Comparison of ENCODE assay signal across 17 cellular contexts in genomic region chr16:76854234-76854633, GRCh38.
DNase-seq lines count a peak whose midpoint lies in the region; ATAC-seq and TF ChIP-seq lines count a peak whose summit lies in the region.
"Had no signal": no experiment of that assay in that cellular context is flagged by ENCODE, and none has a peak within 500 bp of the region (broad histone marks: within the 10 kb centered on the region; RNA-seq: fewer than 3 reads in every experiment).

No MANE protein-coding gene starts in this region.

- H3K4ac ChIP-seq in IMR-90 (ENCODE audit: low read depth, low read length): no peak overlapping the region

- peak; percentile 13 for DNase-seq in BE2C
- no peak for DNase-seq in IMR-90
- no peak for DNase-seq in WTC11 (ENCODE audit: low spot score)
- no peak for DNase-seq in kidney epithelial cell (ENCODE audit: low read depth)
- no peak for DNase-seq in cerebellar cortex (ENCODE audit: low spot score)
- no peak for DNase-seq in midbrain (lab: John Stamatoyannopoulos, UW)
- DNase-seq: activated naive CD4-positive, alpha-beta T cell treated with anti-CD3 and anti-CD28 coated beads, Interleukin-2, amount 50 U/mL, for 16 hours; hippocampal formation; lower lobe of right lung; NCI-H187; stimulated activated CD4-positive, alpha-beta T cell treated with anti-CD3 and anti-CD28 coated beads, Interleukin-1b, Interleukin-23, amount 100 ng/mL, for 48 hours; upper lobe of right lung had no signal

- CTCF ChIA-PET in IMR-90 (lab: Yijun Ruan, JAX) (no interaction called here), WTC11 (lab: Charles Lee) (interaction anchor here (1.3 kb wide), 1 partner anchor 317 kb away, joined by 4 read pairs; no protein-coding TSS in a partner anchor)

- H3K79me1 ChIP-seq in IMR-90 (ENCODE audit: low read depth in 1 of 2, low read length in 2 of 2): no peaks in the 10 kb centered on the region

- no peaks in the 10 kb centered on the region for H3K9me1 ChIP-seq in IMR-90 (ENCODE audit: insufficient read depth, low read length)

- peaks cover 17% of the 10 kb centered on the region for H3K36me3 Mint-ChIP-seq in WTC11
- H3K36me3 Mint-ChIP-seq: natural killer cell treated with Interleukin-12 subunit alpha and Interleukin-12 subunit beta and Interleukin-15 and Interleukin-18, amount 100 ng/mL, for 72 hours had no signal

- intact Hi-C loops in IMR-90 (cut with micrococcal nuclease): no loop called here

- no peak overlapping the region for H2AK9ac ChIP-seq in IMR-90 (replicated peaks; ENCODE audit: low read depth, low read length, poor library complexity)

- in situ Hi-C loops in IMR-90 (cut with MboI; ENCODE audit: low sequenced_read_pairs): no loop called here

- H3K27me3 Mint-ChIP-seq in WTC11 (ENCODE audit: low read depth): no peaks in the 10 kb centered on the region
- H3K27me3 Mint-ChIP-seq: central memory CD8-positive, alpha-beta T cell; natural killer cell treated with Interleukin-12 subunit alpha and Interleukin-12 subunit beta and Interleukin-15 and Interleukin-18, amount 100 ng/mL, for 72 hours had no signal

- no peak overlapping the region for H3K4me2 ChIP-seq in IMR-90 (ENCODE audit: low read depth, low read length)

- H3K4me1 ChIP-seq in BE2C (no peaks in the 10 kb centered on the region), IMR-90 (ENCODE audit: control insufficient read depth, insufficient read depth, low read length) (no peaks in the 10 kb centered on the region)
- H3K4me1 ChIP-seq: lower lobe of right lung, upper lobe of right lung had no signal

- peak; percentile 52 for TF ChIP-seq CTCF in BE2C (IDR thresholded peaks at IDR 0.05; ENCODE audit: low read depth, low read length)
- TF ChIP-seq CTCF in IMR-90 (conservative IDR thresholded peaks at IDR 0.05; ENCODE audit: low read depth, low read length): 0 out of 2 replicates have a peak, but pooled peaks have one; percentile 9
- no peak for TF ChIP-seq CTCF in WTC11 (IDR thresholded peaks at IDR 0.05)
- peak; percentile 45 for TF ChIP-seq CTCF in kidney epithelial cell (IDR thresholded peaks at IDR 0.05; ENCODE audit: insufficient read depth, low read length, poor library complexity, severe bottlenecking)

- no peak overlapping the region for H3K27ac ChIP-seq in IMR-90 (ENCODE audit: insufficient read depth, low read length)
- H3K27ac ChIP-seq: lower lobe of right lung, SK-N-MC, upper lobe of right lung had no signal

- no peak overlapping the region for H2BK20ac ChIP-seq in IMR-90 (ENCODE audit: low read depth, low read length)

- H3K23ac ChIP-seq in IMR-90 (ENCODE audit: low read depth, low read length): no peak overlapping the region

- H4K91ac ChIP-seq in IMR-90 (ENCODE audit: insufficient read depth, low read depth, low read length): no peak overlapping the region

- H3K27ac Mint-ChIP-seq in WTC11: no peak overlapping the region
- H3K27ac Mint-ChIP-seq: natural killer cell treated with Interleukin-12 subunit alpha and Interleukin-12 subunit beta and Interleukin-15 and Interleukin-18, amount 100 ng/mL, for 72 hours had no signal

- no peak overlapping the region for H4K5ac ChIP-seq in IMR-90 (ENCODE audit: low read depth, low read length)

- WGBS in IMR-90 (ENCODE audit: extremely low coverage in 2 of 2, insufficient read length in 1 of 2), 2 experiments: no CpG with 5 or more reads among the region's 5 CpGs

- no peak overlapping the region for H3K9ac ChIP-seq in IMR-90 (ENCODE audit: low read depth, low read length)

- no peaks in the 10 kb centered on the region for H4K20me1 ChIP-seq in IMR-90 (ENCODE audit: insufficient read depth, low read length)

- peaks cover 51% of the 10 kb centered on the region for H3K9me3 Mint-ChIP-seq in WTC11

- H3K4me3 Mint-ChIP-seq in WTC11: no peak overlapping the region
- H3K4me3 Mint-ChIP-seq: central memory CD8-positive, alpha-beta T cell; natural killer cell treated with Interleukin-12 subunit alpha and Interleukin-12 subunit beta and Interleukin-15 and Interleukin-18, amount 100 ng/mL, for 72 hours had no signal

- H3K27me3 ChIP-seq in BE2C (no peaks in the 10 kb centered on the region), IMR-90 (ENCODE audit: control insufficient read depth, insufficient read depth, low read length) (no peaks in the 10 kb centered on the region), kidney epithelial cell (ENCODE audit: control insufficient read depth, insufficient read depth, low read length) (no peaks in the 10 kb centered on the region)
- H3K27me3 ChIP-seq: upper lobe of right lung had no signal

- H2BK120ac ChIP-seq in IMR-90 (ENCODE audit: low read depth, low read length): no peak overlapping the region

- no peak overlapping the region for H2AK5ac ChIP-seq in IMR-90 (ENCODE audit: low read depth, low read length)

- no peak overlapping the region for H2AFZ ChIP-seq in IMR-90 (replicated peaks; ENCODE audit: low read length, poor library complexity)

- H3K56ac ChIP-seq in IMR-90 (ENCODE audit: extremely low read depth, insufficient read depth, low read length): no peak overlapping the region

- no TSS peak for BruUV-seq in IMR-90 (replicated peaks; lab: Mats Ljungman, UMichigan)

- no peak overlapping the region for H3K18ac ChIP-seq in IMR-90 (ENCODE audit: low read depth, low read length)

- no peak for TF ChIP-seq POLR2A in IMR-90 (IDR thresholded peaks at IDR 0.05; ENCODE audit: low read depth, low read length)

- no peak overlapping the region for H4K8ac ChIP-seq in IMR-90 (ENCODE audit: low read depth in 2 of 2, low read length in 2 of 2)

- no peak for TF ChIP-seq RAD21 in IMR-90 (IDR thresholded peaks at IDR 0.05; ENCODE audit: low read length)

- no peak overlapping the region for H2BK15ac ChIP-seq in IMR-90 (ENCODE audit: low read depth, low read length)

- no peak overlapping the region for H3K14ac ChIP-seq in IMR-90 (replicated peaks; ENCODE audit: low read depth, low read length)

- no peaks in the 10 kb centered on the region for H3K36me3 ChIP-seq in BE2C
- no peaks in the 10 kb centered on the region for H3K36me3 ChIP-seq in IMR-90 (ENCODE audit: control insufficient read depth, insufficient read depth, low read length)
- H3K36me3 ChIP-seq in kidney epithelial cell (ENCODE audit: control insufficient read depth, insufficient read depth, low read length): no peaks in the 10 kb centered on the region
- H3K36me3 ChIP-seq: lower lobe of right lung, upper lobe of right lung had no signal

- POLR2A ChIA-PET in IMR-90 (lab: Charles Lee; ENCODE audit: unreplicated experiment) (no interaction called here), WTC11 (lab: Charles Lee) (interaction anchor here (0.5 kb wide), 1 partner anchor 180 kb away, joined by 4 read pairs; no protein-coding TSS in a partner anchor)

- no peak overlapping the region for H3K4me3 ChIP-seq in BE2C (ENCODE audit: low read depth, low read length)
- H3K4me3 ChIP-seq in IMR-90 (ENCODE audit: insufficient read depth, low read depth, low read length): no peak overlapping the region
- no peak overlapping the region for H3K4me3 ChIP-seq in kidney epithelial cell (ENCODE audit: low read depth, low read length)
- H3K4me3 ChIP-seq: lower lobe of right lung, SK-N-MC, upper lobe of right lung had no signal

- no peak overlapping the region for H2BK5ac ChIP-seq in IMR-90 (ENCODE audit: low read depth, low read length, poor library complexity, severe bottlenecking)

- no peaks in the 10 kb centered on the region for H3K4me1 Mint-ChIP-seq in WTC11
- H3K4me1 Mint-ChIP-seq: central memory CD8-positive, alpha-beta T cell had no signal

- dilution Hi-C loops in IMR-90 (cut with HindIII; ENCODE audit: low sequenced_read_pairs, unreplicated experiment): no loop called here

- ATAC-seq in IMR-90 (ENCODE audit: low read depth) (no peak), WTC11 (peak; percentile 26; the same call in 1 of the 2 replicates), GM19328 (IDR thresholded peaks at IDR 0.05; ENCODE audit: unreplicated experiment) (no peak), GM18511 (IDR thresholded peaks at IDR 0.05; ENCODE audit: unreplicated experiment) (no peak)
- ATAC-seq: lower lobe of right lung; natural killer cell treated with Interleukin-12 subunit alpha and Interleukin-12 subunit beta and Interleukin-15 and Interleukin-18, amount 100 ng/mL, for 72 hours; upper lobe of right lung had no signal

- H3K9me3 ChIP-seq in BE2C (no peaks in the 10 kb centered on the region), IMR-90 (ENCODE audit: control insufficient read depth, insufficient read depth, low read length) (no peaks in the 10 kb centered on the region; the same call in 1 of the 2 replicates)
- H3K9me3 ChIP-seq: upper lobe of right lung had no signal

TF ChIP-seq in IMR-90, 13 proteins besides CTCF, POLR2A, EP300 and RAD21 (continues in another document):
- TF ChIP-seq MAZ (IDR thresholded peaks at IDR 0.05; ENCODE audit: borderline replicate concordance, low read depth, low read length) (no peak), NFE2L2 (IDR thresholded peaks at IDR 0.05; ENCODE audit: low read depth, low read length) (no peak), FOS (IDR thresholded peaks at IDR 0.05; ENCODE audit: low read depth, low read length) (no peak), MXI1 (IDR thresholded peaks at IDR 0.05; ENCODE audit: borderline replicate concordance, low read depth, low read length) (no peak), RCOR1 (IDR thresholded peaks at IDR 0.05; ENCODE audit: insufficient replicate concordance, low read length) (no peak), CEBPB (IDR thresholded peaks at IDR 0.05; ENCODE audit: low read depth, low read length) (no peak), SMC3 (IDR thresholded peaks at IDR 0.05; ENCODE audit: low read depth, low read length) (no peak), MAFK (IDR thresholded peaks at IDR 0.05; ENCODE audit: low read depth, low read length) (no peak), RFX5 (IDR thresholded peaks at IDR 0.05; ENCODE audit: low read depth, low read length) (no peak), CHD1 (IDR thresholded peaks at IDR 0.05; ENCODE audit: low read depth, low read length) (no peak)

TF ChIP-seq in WTC11, 78 proteins besides CTCF, POLR2A, EP300 and RAD21:
- TF ChIP-seq, protein P1, sequence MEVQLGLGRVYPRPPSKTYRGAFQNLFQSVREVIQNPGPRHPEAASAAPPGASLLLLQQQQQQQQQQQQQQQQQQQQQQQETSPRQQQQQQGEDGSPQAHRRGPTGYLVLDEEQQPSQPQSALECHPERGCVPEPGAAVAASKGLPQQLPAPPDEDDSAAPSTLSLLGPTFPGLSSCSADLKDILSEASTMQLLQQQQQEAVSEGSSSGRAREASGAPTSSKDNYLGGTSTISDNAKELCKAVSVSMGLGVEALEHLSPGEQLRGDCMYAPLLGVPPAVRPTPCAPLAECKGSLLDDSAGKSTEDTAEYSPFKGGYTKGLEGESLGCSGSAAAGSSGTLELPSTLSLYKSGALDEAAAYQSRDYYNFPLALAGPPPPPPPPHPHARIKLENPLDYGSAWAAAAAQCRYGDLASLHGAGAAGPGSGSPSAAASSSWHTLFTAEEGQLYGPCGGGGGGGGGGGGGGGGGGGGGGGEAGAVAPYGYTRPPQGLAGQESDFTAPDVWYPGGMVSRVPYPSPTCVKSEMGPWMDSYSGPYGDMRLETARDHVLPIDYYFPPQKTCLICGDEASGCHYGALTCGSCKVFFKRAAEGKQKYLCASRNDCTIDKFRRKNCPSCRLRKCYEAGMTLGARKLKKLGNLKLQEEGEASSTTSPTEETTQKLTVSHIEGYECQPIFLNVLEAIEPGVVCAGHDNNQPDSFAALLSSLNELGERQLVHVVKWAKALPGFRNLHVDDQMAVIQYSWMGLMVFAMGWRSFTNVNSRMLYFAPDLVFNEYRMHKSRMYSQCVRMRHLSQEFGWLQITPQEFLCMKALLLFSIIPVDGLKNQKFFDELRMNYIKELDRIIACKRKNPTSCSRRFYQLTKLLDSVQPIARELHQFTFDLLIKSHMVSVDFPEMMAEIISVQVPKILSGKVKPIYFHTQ (CRISPR knock-in tag; IDR thresholded peaks at IDR 0.05): no peak
TF ChIP-seq in WTC11: peak in this region for 0.
